Comparison of ENCODE assay signal across 11 cellular contexts in the genomic region with DNA sequence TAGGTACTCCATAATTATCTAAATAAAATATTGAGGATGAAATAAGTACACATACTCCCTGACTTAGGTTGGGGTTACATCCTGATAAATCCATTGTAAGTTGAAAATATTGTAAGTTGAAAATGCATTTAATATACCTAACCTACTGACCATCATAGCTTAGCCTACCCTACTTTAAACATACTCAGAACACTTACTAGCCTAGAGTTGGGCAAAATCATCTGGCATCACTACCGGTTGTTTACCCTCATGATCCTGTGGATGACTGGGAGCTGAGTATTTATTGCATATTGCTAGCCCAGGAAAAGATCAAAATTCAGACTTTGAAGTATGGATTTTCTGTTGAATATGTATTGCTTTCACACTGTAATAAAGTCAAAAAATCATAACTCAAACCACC.
"Had no signal": no experiment of that assay in that cellular context is flagged by ENCODE, and none has a peak within 500 bp of the region (broad histone marks: within the 10 kb centered on the region; RNA-seq: fewer than 3 reads in every experiment).

No MANE protein-coding gene starts in this region.

- FAIRE-seq: H1, H54 had no signal

- H3K36me3 ChIP-seq: HAP-1 had no signal

- H3K4me2 ChIP-seq: GM23338 had no signal

- H2AFZ ChIP-seq: GM23248, GM23338 had no signal

- ATAC-seq: GM23338, HCT116 had no signal

- H3K4me1 ChIP-seq: HAP-1 had no signal

- H3K4me3 ChIP-seq: GM23248, GM23338, HAP-1 had no signal

- DNase-seq: GM23248, GOT3, H7, H9, HCEC 1CT, HFFc6 had no signal

- H3K9me3 ChIP-seq: HAP-1 had no signal

- H3K9ac ChIP-seq: GM23248 had no signal

- H3K27ac ChIP-seq: GM23248 had no signal
